Comparison of ENCODE assay signal across 1 cellular context in the genomic region with DNA sequence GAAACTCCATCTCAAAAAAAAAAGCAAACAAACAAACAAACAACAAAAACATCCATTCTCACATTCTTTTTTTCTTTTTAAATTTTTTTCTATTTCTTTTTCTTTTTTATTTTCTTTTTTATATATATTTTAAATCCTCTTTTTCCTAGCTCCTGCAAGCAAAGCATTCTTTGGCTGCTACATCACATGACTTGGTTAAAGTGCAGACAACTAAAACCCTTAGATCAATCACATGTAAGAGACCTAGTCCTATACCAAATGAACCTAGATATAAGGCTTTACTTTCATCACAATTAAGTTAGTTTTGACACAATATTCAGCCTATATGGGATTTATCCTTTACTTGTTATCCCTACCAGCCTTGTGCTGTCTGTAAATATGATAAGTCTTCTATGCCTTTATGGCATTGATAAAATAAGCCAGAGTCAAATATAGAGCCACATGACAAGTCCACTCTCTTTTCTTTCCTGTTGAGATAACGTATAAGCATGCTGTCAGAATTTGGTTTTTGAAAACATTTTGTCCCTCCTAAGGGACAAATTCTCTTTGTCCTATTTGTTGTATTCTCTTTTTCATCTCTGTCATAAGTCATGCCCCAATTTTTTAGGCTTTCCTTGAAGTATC.
TF ChIP-seq lines count a peak whose summit lies in the region.

No MANE protein-coding gene starts in this region.

TF ChIP-seq in K562, 482 proteins besides CTCF, POLR2A, EP300 and RAD21 (continued from another document and continues in another):
- TF ChIP-seq NCOR1 (IDR thresholded peaks at IDR 0.05) (peak; percentile 67), ATF4 (CRISPR knock-in tag; IDR thresholded peaks at IDR 0.05) (no peak), ZFP36 (IDR thresholded peaks at IDR 0.05; ENCODE audit: low read depth, low read length, partially characterized antibody) (no peak), ZNF551 (CRISPR knock-in tag; IDR thresholded peaks at IDR 0.05) (no peak), E2F8 (IDR thresholded peaks at IDR 0.05; ENCODE audit: low read depth, partially characterized antibody) (no peak), YY1 (IDR thresholded peaks at IDR 0.05; ENCODE audit: borderline replicate concordance in 1 of 3, control insufficient read depth in 1 of 3, extremely low read depth in 1 of 3, insufficient read depth in 3 of 3, insufficient read length in 1 of 3, insufficient replicate concordance in 2 of 3, low read depth in 1 of 3, low read length in 2 of 3) (no peak), HMGN3 (IDR thresholded peaks at IDR 0.05; ENCODE audit: borderline replicate concordance, extremely low read depth, insufficient read length, low read depth, low read length) (no peak), NKRF (IDR thresholded peaks at IDR 0.05; ENCODE audit: borderline replicate concordance) (no peak), PRDM10 (IDR thresholded peaks at IDR 0.05; ENCODE audit: partially characterized antibody) (no peak), POLR2G (IDR thresholded peaks at IDR 0.05; ENCODE audit: low read depth, low read length) (no peak), CREBBP (IDR thresholded peaks at IDR 0.05; ENCODE audit: low read depth, low read length) (no peak), TOE1 (IDR thresholded peaks at IDR 0.05; ENCODE audit: borderline replicate concordance) (0 out of 2 replicates have a peak, but pooled peaks have one; percentile 56), TOE1 (CRISPR knock-in tag; IDR thresholded peaks at IDR 0.05; ENCODE audit: borderline replicate concordance, low read depth) (no peak), CHCHD3 (CRISPR knock-in tag; IDR thresholded peaks at IDR 0.05) (no peak), ZNF217 (CRISPR knock-in tag; IDR thresholded peaks at IDR 0.05) (no peak), FOXK1 (CRISPR knock-in tag; IDR thresholded peaks at IDR 0.05; ENCODE audit: borderline replicate concordance) (no peak), KLF6 (CRISPR knock-in tag; IDR thresholded peaks at IDR 0.05; ENCODE audit: borderline replicate concordance) (no peak), RNF2 (IDR thresholded peaks at IDR 0.05) (no peak), HCFC1 (IDR thresholded peaks at IDR 0.05; ENCODE audit: low read depth, low read length) (no peak), ZNF589 (CRISPR knock-in tag; IDR thresholded peaks at IDR 0.05; ENCODE audit: low read depth) (no peak), ZNF124 (CRISPR knock-in tag; IDR thresholded peaks at IDR 0.05) (no peak), SIRT6 (IDR thresholded peaks at IDR 0.05; ENCODE audit: low read depth, low read length) (no peak), ZNF316 (IDR thresholded peaks at IDR 0.05) (no peak), ZNF592 (IDR thresholded peaks at IDR 0.05) (no peak), BRF1 (IDR thresholded peaks at IDR 0.05; ENCODE audit: borderline replicate concordance, extremely low read depth, insufficient read length) (no peak), TRIM24 (IDR thresholded peaks at IDR 0.05) (no peak), ILF3 (IDR thresholded peaks at IDR 0.05; ENCODE audit: borderline replicate concordance) (no peak), KAT8 (IDR thresholded peaks at IDR 0.05; ENCODE audit: low read depth) (no peak), MEIS2 (IDR thresholded peaks at IDR 0.05; ENCODE audit: partially characterized antibody) (peak; percentile 23), ARID1B (IDR thresholded peaks at IDR 0.05) (peak; percentile 78), SMAD3 (CRISPR knock-in tag; conservative IDR thresholded peaks at IDR 0.05) (no peak), CBFA2T2 (conservative IDR thresholded peaks at IDR 0.05) (peak; percentile 79), TAF1 (IDR thresholded peaks at IDR 0.05; ENCODE audit: control insufficient read depth, extremely low read depth, insufficient read depth, low read length, severe bottlenecking) (no peak), CBX5 (IDR thresholded peaks at IDR 0.05; ENCODE audit: borderline replicate concordance, low read depth) (no peak), NCOA1 (IDR thresholded peaks at IDR 0.05; ENCODE audit: low read depth) (no peak), PHF20 (IDR thresholded peaks at IDR 0.05; ENCODE audit: partially characterized antibody) (no peak), CHD1 (IDR thresholded peaks at IDR 0.05; ENCODE audit: low read length) (no peak), OTX1 (CRISPR knock-in tag; IDR thresholded peaks at IDR 0.05) (no peak), STAT5A (IDR thresholded peaks at IDR 0.05; ENCODE audit: borderline replicate concordance, low read length) (no peak), RB1 (IDR thresholded peaks at IDR 0.05; ENCODE audit: low read depth) (no peak), PTBP1 (IDR thresholded peaks at IDR 0.05; ENCODE audit: low read depth, low read length) (no peak), TGIF2 (CRISPR knock-in tag; IDR thresholded peaks at IDR 0.05) (no peak), SMARCE1 (IDR thresholded peaks at IDR 0.05) (no peak), CHD4 (IDR thresholded peaks at IDR 0.05; ENCODE audit: insufficient read depth, insufficient replicate concordance, low read depth, low read length, poor library complexity, severe bottlenecking) (no peak), NEUROD1 (IDR thresholded peaks at IDR 0.05; ENCODE audit: borderline replicate concordance, low read depth, low read length, partially characterized antibody) (no peak)
- TF ChIP-seq, protein P1, sequence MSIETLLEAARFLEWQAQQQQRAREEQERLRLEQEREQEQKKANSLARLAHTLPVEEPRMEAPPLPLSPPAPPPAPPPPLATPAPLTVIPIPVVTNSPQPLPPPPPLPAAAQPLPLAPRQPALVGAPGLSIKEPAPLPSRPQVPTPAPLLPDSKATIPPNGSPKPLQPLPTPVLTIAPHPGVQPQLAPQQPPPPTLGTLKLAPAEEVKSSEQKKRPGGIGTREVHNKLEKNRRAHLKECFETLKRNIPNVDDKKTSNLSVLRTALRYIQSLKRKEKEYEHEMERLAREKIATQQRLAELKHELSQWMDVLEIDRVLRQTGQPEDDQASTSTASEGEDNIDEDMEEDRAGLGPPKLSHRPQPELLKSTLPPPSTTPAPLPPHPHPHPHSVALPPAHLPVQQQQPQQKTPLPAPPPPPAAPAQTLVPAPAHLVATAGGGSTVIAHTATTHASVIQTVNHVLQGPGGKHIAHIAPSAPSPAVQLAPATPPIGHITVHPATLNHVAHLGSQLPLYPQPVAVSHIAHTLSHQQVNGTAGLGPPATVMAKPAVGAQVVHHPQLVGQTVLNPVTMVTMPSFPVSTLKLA (conservative IDR thresholded peaks at IDR 0.05), result peak; percentile 28 to 53; a peak in 3 of 4 replicates
- TF ChIP-seq, protein P2, sequence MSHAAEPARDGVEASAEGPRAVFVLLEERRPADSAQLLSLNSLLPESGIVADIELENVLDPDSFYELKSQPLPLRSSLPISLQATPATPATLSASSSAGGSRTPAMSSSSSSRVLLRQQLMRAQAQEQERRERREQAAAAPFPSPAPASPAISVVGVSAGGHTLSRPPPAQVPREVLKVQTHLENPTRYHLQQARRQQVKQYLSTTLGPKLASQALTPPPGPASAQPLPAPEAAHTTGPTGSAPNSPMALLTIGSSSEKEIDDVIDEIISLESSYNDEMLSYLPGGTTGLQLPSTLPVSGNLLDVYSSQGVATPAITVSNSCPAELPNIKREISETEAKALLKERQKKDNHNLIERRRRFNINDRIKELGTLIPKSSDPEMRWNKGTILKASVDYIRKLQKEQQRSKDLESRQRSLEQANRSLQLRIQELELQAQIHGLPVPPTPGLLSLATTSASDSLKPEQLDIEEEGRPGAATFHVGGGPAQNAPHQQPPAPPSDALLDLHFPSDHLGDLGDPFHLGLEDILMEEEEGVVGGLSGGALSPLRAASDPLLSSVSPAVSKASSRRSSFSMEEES (CRISPR knock-in tag; IDR thresholded peaks at IDR 0.05), result peak; percentile 81
